In the genomic region with DNA sequence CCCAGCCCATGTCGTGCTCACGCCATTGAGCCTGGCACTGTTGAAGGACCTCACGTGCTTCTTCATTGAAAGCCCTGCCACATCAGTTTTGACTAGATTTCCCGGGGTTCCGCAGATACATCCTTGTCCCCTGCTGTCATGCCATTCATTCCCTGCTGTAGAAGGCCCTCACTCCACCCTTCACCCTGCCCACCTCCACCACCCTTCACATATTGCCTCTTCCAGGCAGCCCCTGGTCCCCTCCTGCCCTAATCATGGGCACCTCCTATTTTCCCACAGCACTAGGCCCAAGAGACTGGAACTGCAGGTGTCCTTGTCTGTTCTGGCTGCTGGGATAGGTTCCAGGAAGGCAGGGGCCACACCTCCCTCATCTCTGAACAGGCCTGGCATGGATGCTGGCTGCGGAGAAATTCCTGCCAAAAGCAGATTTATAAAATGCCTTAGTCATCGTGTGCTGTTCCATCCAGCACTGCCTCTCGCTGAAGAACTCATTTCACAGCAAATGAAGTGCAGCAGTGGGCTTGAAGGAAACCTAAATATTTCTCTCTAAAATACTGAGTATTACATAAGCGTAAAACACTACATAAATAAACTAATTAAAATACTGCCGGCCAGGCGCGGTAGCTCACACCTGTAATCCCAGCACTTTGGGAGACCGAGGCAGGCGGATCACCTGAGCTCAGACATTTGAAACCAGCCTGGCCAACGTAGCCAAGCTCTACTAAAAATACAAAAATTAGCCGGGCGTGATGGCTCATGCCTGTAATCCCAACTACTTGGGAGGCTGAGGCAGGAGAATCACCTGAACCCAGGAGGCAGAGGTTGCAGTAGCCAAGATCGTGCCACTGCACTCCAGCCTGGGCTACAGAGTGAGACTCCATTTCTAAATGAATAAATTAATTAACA, we compare ENCODE assay signal across 10 cellular contexts. TPM values are rescaled to one million over a fixed set of nuclear protein-coding genes. Genes with fewer than 3 reads are reported as not detected.
DNase-seq lines count a peak whose midpoint lies in the region; ATAC-seq, FAIRE-seq and TF ChIP-seq lines count a peak whose summit lies in the region.
"Had no signal": no experiment of that assay in that cellular context is flagged by ENCODE, and none has a peak within 500 bp of the region (broad histone marks: within the 10 kb centered on the region; RNA-seq: fewer than 3 reads in every experiment).

No MANE protein-coding gene starts in this region.

- no peaks in the 10 kb centered on the region for H3K9me3 Mint-ChIP-seq in activated naive CD4-positive, alpha-beta T cell treated with anti-CD3 and anti-CD28 coated beads, Interleukin-2, amount 10 ng/mL, durations not matched to agents 7 days and 5 days
- H3K9me3 Mint-ChIP-seq in CD4-positive, alpha-beta T cell, result no peaks in the 10 kb centered on the region

- no peaks in the 10 kb centered on the region for H3K27me3 ChIP-seq in skeletal muscle tissue (ENCODE audit: control insufficient read depth in 3 of 3, insufficient read depth in 3 of 3, low read length in 3 of 3)
- no peaks in the 10 kb centered on the region for H3K27me3 ChIP-seq in CD4-positive, alpha-beta T cell (ENCODE audit: control insufficient read depth, insufficient read depth, low read length)

- no peak overlapping the region for H3K4me3 Mint-ChIP-seq in activated naive CD4-positive, alpha-beta T cell treated with anti-CD3 and anti-CD28 coated beads, Interleukin-2, amount 10 ng/mL, durations not matched to agents 7 days and 5 days
- H3K4me3 Mint-ChIP-seq in CD4-positive, alpha-beta T cell, result no peak overlapping the region

- CTCF ChIA-PET in activated naive CD4-positive, alpha-beta T cell treated with anti-CD3 and anti-CD28 coated beads, Interleukin-2, amount 10 ng/mL, durations not matched to agents 7 days and 5 days (lab: Charles Lee), result no interaction called here
- CTCF ChIA-PET in CD4-positive, alpha-beta T cell (lab: Charles Lee), result no interaction called here

- POLR2A ChIA-PET in CD4-positive, alpha-beta T cell (lab: Charles Lee), result no interaction called here

- peak; percentile 71 for FAIRE-seq in H54 (lab: Jason Lieb, UNC)

- H3K27ac ChIP-seq in skeletal muscle tissue (ENCODE audit: low read depth, low read length), result peak overlapping the region; percentile 69
- H3K27ac ChIP-seq in CD4-positive, alpha-beta T cell (ENCODE audit: low read depth, low read length), result no peak overlapping the region

- H3K27me3 Mint-ChIP-seq in activated naive CD4-positive, alpha-beta T cell treated with anti-CD3 and anti-CD28 coated beads, Interleukin-2, amount 10 ng/mL, durations not matched to agents 7 days and 5 days, result no peaks in the 10 kb centered on the region
- no peaks in the 10 kb centered on the region for H3K27me3 Mint-ChIP-seq in CD4-positive, alpha-beta T cell

- peak overlapping the region in 2 of 3 donors; percentile 7 to 50 for H3K9ac ChIP-seq in skeletal muscle tissue (ENCODE audit: low read depth in 1 of 3, low read length in 3 of 3)

- DNase-seq in H54 (ENCODE audit: insufficient read length, low spot score) (peak; percentile 79), amniotic epithelial cell (ENCODE audit: low read depth) (peak; percentile 80), Right ventricle myocardium superior (peak; percentile 56), NCI-H82 treated with DMSO at 0.1 percent for 48 hours (lab: John Stamatoyannopoulos, UW; ENCODE audit: unreplicated experiment) (no peak)
- DNase-seq in activated naive CD4-positive, alpha-beta T cell treated with anti-CD3 and anti-CD28 coated beads, Interleukin-2, amount 10 ng/mL, durations not matched to agents 7 days and 5 days, result no peak
- DNase-seq in CD4-positive, alpha-beta T cell, result no peak
- DNase-seq: NCI-H774 had no signal

- no peak for TF ChIP-seq CTCF in CD4-positive, alpha-beta T cell (IDR thresholded peaks at IDR 0.05)

- peaks cover 0 to 6% (median 0%) of the 10 kb centered on the region in 3 donors for H3K36me3 ChIP-seq in skeletal muscle tissue (ENCODE audit: control insufficient read depth in 3 of 3, insufficient read depth in 3 of 3, low read length in 3 of 3)

- H3K4me1 Mint-ChIP-seq in activated naive CD4-positive, alpha-beta T cell treated with anti-CD3 and anti-CD28 coated beads, Interleukin-2, amount 10 ng/mL, durations not matched to agents 7 days and 5 days, result peaks cover 5% of the 10 kb centered on the region
- H3K4me1 Mint-ChIP-seq in CD4-positive, alpha-beta T cell (ENCODE audit: low read depth), result no peaks in the 10 kb centered on the region

- peaks cover 21 to 65% (median 26%) of the 10 kb centered on the region in 3 donors for H3K4me1 ChIP-seq in skeletal muscle tissue (ENCODE audit: control insufficient read depth in 3 of 3, insufficient read depth in 3 of 3, low read length in 3 of 3)

- H3K4me3 ChIP-seq in skeletal muscle tissue (ENCODE audit: low read length in 3 of 3), result peak overlapping the region in 1 of 3 donors; percentile 24

- H3K9me3 ChIP-seq in skeletal muscle tissue (ENCODE audit: control insufficient read depth in 3 of 3, low read length in 3 of 3), result no peaks in the 10 kb centered on the region
- H3K9me3 ChIP-seq in CD4-positive, alpha-beta T cell (ENCODE audit: control insufficient read depth, low read length), result peaks cover 4% of the 10 kb centered on the region

- TF ChIP-seq POLR2A in H54 (IDR thresholded peaks at IDR 0.05; ENCODE audit: low read depth, low read length), result no peak

- intact Hi-C loops in Right ventricle myocardium superior (cut with DNase I), result no loop called here
- intact Hi-C loops in CD4-positive, alpha-beta T cell (cut with DNase I, micrococcal nuclease), result no loop called here

- ATAC-seq in Right ventricle myocardium superior (ENCODE audit: poor library complexity), result peak; percentile 71
- ATAC-seq in GM19452 (IDR thresholded peaks at IDR 0.05; ENCODE audit: unreplicated experiment), result no peak
- no peak for ATAC-seq in CD4-positive, alpha-beta T cell (ENCODE audit: poor library complexity)

- peaks cover 3% of the 10 kb centered on the region for H3K36me3 Mint-ChIP-seq in activated naive CD4-positive, alpha-beta T cell treated with anti-CD3 and anti-CD28 coated beads, Interleukin-2, amount 10 ng/mL, durations not matched to agents 7 days and 5 days
- H3K36me3 Mint-ChIP-seq in CD4-positive, alpha-beta T cell (ENCODE audit: low read depth), result peaks cover 17% of the 10 kb centered on the region

- H3K27ac Mint-ChIP-seq in activated naive CD4-positive, alpha-beta T cell treated with anti-CD3 and anti-CD28 coated beads, Interleukin-2, amount 10 ng/mL, durations not matched to agents 7 days and 5 days, result no peak overlapping the region
- no peak overlapping the region for H3K27ac Mint-ChIP-seq in CD4-positive, alpha-beta T cell

RNA-seq across cellular contexts. Expression of a gene that starts 38.4 kb away (rescaled TPM):
- total RNA-seq in Right ventricle myocardium superior, result 41.1 TPM
- 204 TPM for total RNA-seq in skeletal muscle tissue
- total RNA-seq in CD4-positive, alpha-beta T cell, result 10 to 100 TPM; 45.9 to 46.0 TPM

RNA-seq across cellular contexts. Expression of a gene that starts 38.6 kb away (rescaled TPM):
- total RNA-seq in Right ventricle myocardium superior, result 1.7 TPM
- total RNA-seq in skeletal muscle tissue, result 3.7 TPM
- 10 to 100 TPM; 22.1 to 22.2 TPM for total RNA-seq in CD4-positive, alpha-beta T cell

RNA-seq across cellular contexts. Expression of a gene that starts 44.5 kb away (rescaled TPM):
- total RNA-seq in Right ventricle myocardium superior (24.3 TPM), skeletal muscle tissue (2.1 TPM)
- not detected for total RNA-seq in CD4-positive, alpha-beta T cell

RNA-seq across cellular contexts. Expression of a gene that starts 49.4 kb away (rescaled TPM):
- total RNA-seq in Right ventricle myocardium superior (not detected), skeletal muscle tissue (35.5 TPM)
- total RNA-seq in CD4-positive, alpha-beta T cell, result not detected
- total RNA-seq: activated CD8-positive, alpha-beta memory T cell treated with anti-CD3 and anti-CD28 coated beads for 36 hours had no signal

Comparison
In these comparisons a context has a peak if more than half of its experiments do, and no peak if none do; other contexts are left out.
1. DNase-seq: peak in H54 (single experiment), amniotic epithelial cell (single experiment) and Right ventricle myocardium superior (single experiment); none in activated naive CD4-positive, alpha-beta T cell treated with anti-CD3 and anti-CD28 coated beads, Interleukin-2, amount 10 ng/mL, durations not matched to agents 7 days and 5 days (single experiment), CD4-positive, alpha-beta T cell (0 of 10) and NCI-H82 treated with DMSO at 0.1 percent for 48 hours (single experiment).